25 cellular contexts compared by ENCODE assay signal in genomic region chr7:75867390-75867717, GRCh38. TPM values are rescaled to one million over a fixed set of nuclear protein-coding genes. Genes with fewer than 3 reads are reported as not detected.
"Had no signal": no experiment of that assay in that cellular context is flagged by ENCODE, and none has a peak within 500 bp of the region (broad histone marks: within the 10 kb centered on the region; RNA-seq: fewer than 3 reads in every experiment).

No MANE protein-coding gene starts in this region.

- H3K27ac Mint-ChIP-seq: activated B cell treated with CpG ODN at 0.5 μM for 24 hours; activated CD4-positive, alpha-beta memory T cell treated with anti-CD3 and anti-CD28 coated beads for 36 hours; activated naive CD4-positive, alpha-beta T cell treated with anti-CD3 and anti-CD28 coated beads, Interleukin-2, amount 50 U/mL, for 72 hours; activated T-helper 1 cell treated with anti-CD3 and anti-CD28 coated beads, Interleukin-12 subunit alpha, Interleukin-12 subunit beta, Interleukin-2, Interleukin-4 antibody, amounts not matched to agents 30 ng/mL and 10 ng/mL and 1 ng/mL, durations not matched to agents 14 hours and 24 hours and 36 hours; nephron; T-helper 2 cell treated with Interferon-gamma antibody and Interleukin-4, amounts not matched to agents 5 μg/mL and 100 μg/mL, for 36 hours had no signal

- H3K27ac ChIP-seq: cardiac muscle cell, dorsolateral prefrontal cortex, epithelial cell of prostate, thyroid gland had no signal

- H3K4me1 Mint-ChIP-seq: activated B cell treated with CpG ODN at 0.5 μM for 24 hours had no signal

- H3K27me3 ChIP-seq: cardiac muscle cell, dorsolateral prefrontal cortex, thyroid gland had no signal

- H3K9me3 ChIP-seq: thyroid gland had no signal

- H3K4me3 ChIP-seq: cardiac muscle cell, lung, thyroid gland had no signal

- H3K9me3 Mint-ChIP-seq: activated B cell treated with CpG ODN at 0.5 μM for 24 hours; activated CD4-positive, alpha-beta memory T cell treated with anti-CD3 and anti-CD28 coated beads for 36 hours; activated naive CD4-positive, alpha-beta T cell treated with anti-CD3 and anti-CD28 coated beads, Interleukin-2, amount 50 U/mL, for 72 hours; activated T-helper 1 cell treated with anti-CD3 and anti-CD28 coated beads, Interleukin-12 subunit alpha, Interleukin-12 subunit beta, Interleukin-2, Interleukin-4 antibody, amounts not matched to agents 30 ng/mL and 10 ng/mL and 1 ng/mL, durations not matched to agents 14 hours and 24 hours and 36 hours; T-helper 2 cell treated with Interferon-gamma antibody and Interleukin-4, amounts not matched to agents 5 μg/mL and 100 μg/mL, for 36 hours had no signal

- H3K36me3 ChIP-seq: cardiac muscle cell, thyroid gland had no signal

- H3K36me3 Mint-ChIP-seq: activated CD4-positive, alpha-beta memory T cell treated with anti-CD3 and anti-CD28 coated beads for 36 hours; activated naive CD4-positive, alpha-beta T cell treated with anti-CD3 and anti-CD28 coated beads, Interleukin-2, amount 50 U/mL, for 72 hours had no signal

- H3K4me3 Mint-ChIP-seq: activated B cell treated with CpG ODN at 0.5 μM for 24 hours; activated CD4-positive, alpha-beta memory T cell treated with anti-CD3 and anti-CD28 coated beads for 36 hours; activated T-helper 1 cell treated with anti-CD3 and anti-CD28 coated beads, Interleukin-12 subunit alpha, Interleukin-12 subunit beta, Interleukin-2, Interleukin-4 antibody, amounts not matched to agents 30 ng/mL and 10 ng/mL and 1 ng/mL, durations not matched to agents 14 hours and 24 hours and 36 hours; nephron; T-helper 2 cell treated with Interferon-gamma antibody and Interleukin-4, amounts not matched to agents 5 μg/mL and 100 μg/mL, for 36 hours had no signal

- DNase-seq: activated B cell treated with CpG ODN at 0.5 μM for 24 hours; activated CD4-positive, alpha-beta memory T cell treated with anti-CD3 and anti-CD28 coated beads for 36 hours; activated CD4-positive, alpha-beta T cell treated with anti-CD3 and anti-CD28 coated beads for 4 hours; activated gamma-delta T cell treated with Interleukin-2 at 50 U/mL for 16 hours; activated T-cell treated with anti-CD3 and anti-CD28 coated beads for 4 hours; amniotic stem cell; dorsolateral prefrontal cortex; head of caudate nucleus; kidney; occipital lobe; stimulated activated CD4-positive, alpha-beta T cell treated with anti-CD3 and anti-CD28 coated beads, Interleukin-12 subunit alpha, Interleukin-12 subunit beta, amount 100 ng/mL, for 4 hours; stimulated activated CD4-positive, alpha-beta T cell treated with anti-CD3 and anti-CD28 coated beads, Interleukin-1b, Interleukin-23, amount 100 ng/mL, for 48 hours; stimulated activated CD8-positive, alpha-beta memory T cell treated with anti-CD3 and anti-CD28 coated beads, Interleukin-4, amount 100 ng/mL, for 48 hours; stimulated activated naive CD4-positive, alpha-beta T cell; thyroid gland had no signal

RNA-seq across cellular contexts. Expression of gene CCL24, which starts 53.7 kb away (rescaled TPM):
- total RNA-seq: activated CD4-positive, alpha-beta memory T cell treated with anti-CD3 and anti-CD28 coated beads for 36 hours; activated naive CD4-positive, alpha-beta T cell treated with anti-CD3 and anti-CD28 coated beads, Interleukin-2, amount 50 U/mL, for 72 hours; activated T-helper 1 cell treated with anti-CD3 and anti-CD28 coated beads, Interleukin-12 subunit alpha, Interleukin-12 subunit beta, Interleukin-2, Interleukin-4 antibody, amounts not matched to agents 30 ng/mL and 10 ng/mL and 1 ng/mL, durations not matched to agents 14 hours and 24 hours and 36 hours; cardiac muscle cell; dorsolateral prefrontal cortex; frontal cortex; kidney; occipital lobe; posterior vena cava; thyroid gland; ureter had no signal
